1 cellular context compared by ENCODE assay signal in genomic region chr18:50967714-50968661, GRCh38.
TF ChIP-seq lines count a peak whose summit lies in the region.

Gene ELAC1 (plus strand): TSS chr18:50968040. CDS start chr18:50974405, 6,365 bp downstream.

TF ChIP-seq in HCT116, 20 proteins besides CTCF, POLR2A, EP300 and RAD21 (continued from another document):
- TF ChIP-seq ZBTB33 (IDR thresholded peaks at IDR 0.05; ENCODE audit: extremely low read depth, insufficient replicate concordance, low read length) (no peak), CEBPB (IDR thresholded peaks at IDR 0.05; ENCODE audit: low read depth) (no peak), TCF7L2 (IDR thresholded peaks at IDR 0.05; ENCODE audit: borderline replicate concordance, extremely low read depth, insufficient read depth, insufficient read length) (no peak), MAX (IDR thresholded peaks at IDR 0.05) (peak; percentile 66), POLR2AphosphoS5 (IDR thresholded peaks at IDR 0.05; ENCODE audit: low read depth, low read length) (peak; percentile 97), ZNF274 (IDR thresholded peaks at IDR 0.05; ENCODE audit: low read depth, low read length) (no peak), ZFX (IDR thresholded peaks at IDR 0.05) (peak; percentile 99), EZH2 (IDR thresholded peaks at IDR 0.05) (no peak), ELF1 (IDR thresholded peaks at IDR 0.05; ENCODE audit: borderline replicate concordance, low read depth) (peak; percentile 69), EGR1 (IDR thresholded peaks at IDR 0.05; ENCODE audit: low read depth) (no peak), YY1 (IDR thresholded peaks at IDR 0.05; ENCODE audit: extremely low read depth, insufficient replicate concordance, low read depth, low read length) (peak; percentile 79), SIN3A (IDR thresholded peaks at IDR 0.05; ENCODE audit: low read depth) (peak; percentile 79)
- TF ChIP-seq, protein P1, sequence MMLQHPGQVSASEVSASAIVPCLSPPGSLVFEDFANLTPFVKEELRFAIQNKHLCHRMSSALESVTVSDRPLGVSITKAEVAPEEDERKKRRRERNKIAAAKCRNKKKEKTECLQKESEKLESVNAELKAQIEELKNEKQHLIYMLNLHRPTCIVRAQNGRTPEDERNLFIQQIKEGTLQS (IDR thresholded peaks at IDR 0.05), result no peak
- TF ChIP-seq, protein P2, sequence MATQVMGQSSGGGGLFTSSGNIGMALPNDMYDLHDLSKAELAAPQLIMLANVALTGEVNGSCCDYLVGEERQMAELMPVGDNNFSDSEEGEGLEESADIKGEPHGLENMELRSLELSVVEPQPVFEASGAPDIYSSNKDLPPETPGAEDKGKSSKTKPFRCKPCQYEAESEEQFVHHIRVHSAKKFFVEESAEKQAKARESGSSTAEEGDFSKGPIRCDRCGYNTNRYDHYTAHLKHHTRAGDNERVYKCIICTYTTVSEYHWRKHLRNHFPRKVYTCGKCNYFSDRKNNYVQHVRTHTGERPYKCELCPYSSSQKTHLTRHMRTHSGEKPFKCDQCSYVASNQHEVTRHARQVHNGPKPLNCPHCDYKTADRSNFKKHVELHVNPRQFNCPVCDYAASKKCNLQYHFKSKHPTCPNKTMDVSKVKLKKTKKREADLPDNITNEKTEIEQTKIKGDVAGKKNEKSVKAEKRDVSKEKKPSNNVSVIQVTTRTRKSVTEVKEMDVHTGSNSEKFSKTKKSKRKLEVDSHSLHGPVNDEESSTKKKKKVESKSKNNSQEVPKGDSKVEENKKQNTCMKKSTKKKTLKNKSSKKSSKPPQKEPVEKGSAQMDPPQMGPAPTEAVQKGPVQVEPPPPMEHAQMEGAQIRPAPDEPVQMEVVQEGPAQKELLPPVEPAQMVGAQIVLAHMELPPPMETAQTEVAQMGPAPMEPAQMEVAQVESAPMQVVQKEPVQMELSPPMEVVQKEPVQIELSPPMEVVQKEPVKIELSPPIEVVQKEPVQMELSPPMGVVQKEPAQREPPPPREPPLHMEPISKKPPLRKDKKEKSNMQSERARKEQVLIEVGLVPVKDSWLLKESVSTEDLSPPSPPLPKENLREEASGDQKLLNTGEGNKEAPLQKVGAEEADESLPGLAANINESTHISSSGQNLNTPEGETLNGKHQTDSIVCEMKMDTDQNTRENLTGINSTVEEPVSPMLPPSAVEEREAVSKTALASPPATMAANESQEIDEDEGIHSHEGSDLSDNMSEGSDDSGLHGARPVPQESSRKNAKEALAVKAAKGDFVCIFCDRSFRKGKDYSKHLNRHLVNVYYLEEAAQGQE (IDR thresholded peaks at IDR 0.05; ENCODE audit: low read depth), result no peak
